8 cellular contexts compared by ENCODE assay signal in genomic region chr6:147204060-147204785, GRCh38. TPM values are rescaled to one million over a fixed set of nuclear protein-coding genes. Genes with fewer than 3 reads are reported as not detected.
DNase-seq lines count a peak whose midpoint lies in the region; ATAC-seq and TF ChIP-seq lines count a peak whose summit lies in the region.

TSS of gene STXBP5 (plus strand) at chr6:147204417. CDS start at chr6:147204533, 116 bp downstream.

- TF ChIP-seq EP300 in gastroesophageal sphincter (IDR thresholded peaks at IDR 0.05) (no peak), transverse colon (IDR thresholded peaks at IDR 0.05; ENCODE audit: low read depth) (no peak)

- no peak within 1 kb of the TSS for H4K91ac ChIP-seq in neuronal stem cell (ENCODE audit: low read depth, low read length, poor library complexity)

- H2BK12ac ChIP-seq in neuronal stem cell (ENCODE audit: low read length) = no peak within 1 kb of the TSS

- H3K4me3 ChIP-seq in BJ (ENCODE audit: low read depth, low read length) (peak within 1 kb of the TSS; percentile 81), gastroesophageal sphincter (peak within 1 kb of the TSS; percentile 79 to 82), neuronal stem cell (ENCODE audit: low read length in 2 of 2) (peak within 1 kb of the TSS; percentile 78 to 99), transverse colon (peak within 1 kb of the TSS; percentile 77 to 99 (median 92))

- no peak for TF ChIP-seq CTCF in BJ (IDR thresholded peaks at IDR 0.05; ENCODE audit: insufficient read depth, low read depth, low read length)
- TF ChIP-seq CTCF in gastroesophageal sphincter (IDR thresholded peaks at IDR 0.05) = peak in 1 of 4 experiments; percentile 14
- no peak for TF ChIP-seq CTCF in transverse colon (IDR thresholded peaks at IDR 0.05)

- peak within 1 kb of the TSS; percentile 94 for H2AFZ ChIP-seq in neuronal stem cell (ENCODE audit: low read length)

- DNase-seq in BJ (ENCODE audit: low read depth) (no peak), RPMI7951 (ENCODE audit: low read depth) (peak; percentile 51), neuronal stem cell (ENCODE audit: low spot score) (peak; percentile 18), transverse colon (peak; percentile 63)
- peak in 3 of 4 experiments; percentile 0 to 32 (median 27) for DNase-seq in activated naive CD4-positive, alpha-beta T cell (lab: John Stamatoyannopoulos, UW)

- H3K36me3 ChIP-seq in BJ (ENCODE audit: control insufficient read depth, insufficient read depth, low read length) (no peaks in the 10 kb centered on the region), gastroesophageal sphincter (no peaks in the 10 kb centered on the region), neuronal stem cell (replicated peaks in 1 of 2; ENCODE audit: control insufficient read depth in 2 of 2, insufficient read depth in 2 of 2, low read length in 2 of 2) (no peaks in the 10 kb centered on the region), transverse colon (no peaks in the 10 kb centered on the region)

- CTCF ChIA-PET in BJ (lab: Yijun Ruan, JAX) = interaction anchor here (0.6 to 1.2 kb wide), 3 partner anchors 23 to 293 kb away, joined by 3 read pairs; no protein-coding TSS in a partner anchor

- no peak within 1 kb of the TSS for H2AK5ac ChIP-seq in neuronal stem cell (ENCODE audit: low read depth, low read length)

- TF ChIP-seq POLR2A in gastroesophageal sphincter (IDR thresholded peaks at IDR 0.05) = peak in 1 of 2 donors; percentile 11
- TF ChIP-seq POLR2A in transverse colon (IDR thresholded peaks at IDR 0.05) = peak; percentile 60

- ATAC-seq in GM19023 (IDR thresholded peaks at IDR 0.05; ENCODE audit: unreplicated experiment) (peak; percentile 29), HG03196 (IDR thresholded peaks at IDR 0.05; ENCODE audit: unreplicated experiment) (peak; percentile 26), gastroesophageal sphincter (peak; percentile 42)

- peak within 1 kb of the TSS; percentile 82 for H3K4me2 ChIP-seq in neuronal stem cell (ENCODE audit: insufficient read depth, low read length, poor library complexity, severe bottlenecking)

- peaks cover 2% of the 10 kb centered on the region for H3K79me1 ChIP-seq in neuronal stem cell (ENCODE audit: low read depth, low read length)

- H3K9me3 ChIP-seq in gastroesophageal sphincter (no peaks in the 10 kb centered on the region), neuronal stem cell (replicated peaks in 1 of 2; ENCODE audit: control insufficient read depth in 2 of 2, insufficient read depth in 1 of 2, low read depth in 1 of 2, low read length in 2 of 2) (no peaks in the 10 kb centered on the region), transverse colon (no peaks in the 10 kb centered on the region)

- H3K4me1 ChIP-seq in gastroesophageal sphincter (peaks cover 0 to 42% (median 0%) of the 10 kb centered on the region in 3 donors), neuronal stem cell (ENCODE audit: control insufficient read depth in 2 of 2, insufficient read depth in 1 of 2, low read depth in 1 of 2, low read length in 2 of 2) (peaks cover 0 to 4% of the 10 kb centered on the region in 2 donors), transverse colon (peaks cover 9 to 41% (median 17%) of the 10 kb centered on the region in 4 donors)

- no peak within 1 kb of the TSS for H2BK15ac ChIP-seq in neuronal stem cell (ENCODE audit: low read length)

- H3K27me3 ChIP-seq in BJ (ENCODE audit: control insufficient read depth, insufficient read depth, low read length) (no peaks in the 10 kb centered on the region), gastroesophageal sphincter (no peaks in the 10 kb centered on the region), neuronal stem cell (ENCODE audit: control insufficient read depth in 3 of 3, insufficient read depth in 3 of 3, low read depth in 1 of 3, low read length in 3 of 3) (no peaks in the 10 kb centered on the region), transverse colon (no peaks in the 10 kb centered on the region)

- POLR2A ChIA-PET in BJ (lab: Charles Lee) = no interaction called here

- H3K27ac ChIP-seq in gastroesophageal sphincter (peak within 1 kb of the TSS; percentile 96 to 97 (median 96)), neuronal stem cell (replicated peaks; ENCODE audit: low read length) (peak within 1 kb of the TSS; percentile 81), transverse colon (peak within 1 kb of the TSS; percentile 97 to 100 (median 98))

- H3K14ac ChIP-seq in neuronal stem cell (ENCODE audit: low read length) = peak within 1 kb of the TSS; percentile 82

- H3K4ac ChIP-seq in neuronal stem cell (ENCODE audit: low read length) = no peak within 1 kb of the TSS

- H2BK5ac ChIP-seq in neuronal stem cell (ENCODE audit: low read length) = peak within 1 kb of the TSS; percentile 24

- peak within 1 kb of the TSS; percentile 92 for H4K8ac ChIP-seq in neuronal stem cell (ENCODE audit: low read depth, low read length)

- peak within 1 kb of the TSS; percentile 96 for H3K23ac ChIP-seq in neuronal stem cell (ENCODE audit: low read depth, low read length, poor library complexity)

- in situ Hi-C loops in transverse colon (cut with MboI; ENCODE audit: low pct_ligation_motif_present in 1 of 4, low pct_unique_long_range_greater_than_20kb in 1 of 4, low sequenced_read_pairs in 3 of 4) = no loop called here

- peak within 1 kb of the TSS; percentile 99 for H3K18ac ChIP-seq in neuronal stem cell (ENCODE audit: low read length)

- WGBS in gastroesophageal sphincter (ENCODE audit: low coverage in 1 of 2), 2 donors = 0 to 2% methylated on average over 4 to 11 of the region's 85 CpGs
- WGBS in neuronal stem cell (ENCODE audit: extremely low coverage in 2 of 2, insufficient read length in 2 of 2, insufficient replicate concordance in 1 of 2), 2 donors = no CpG with 5 or more reads among the region's 85 CpGs
- WGBS in transverse colon (ENCODE audit: low coverage in 1 of 2), 2 donors = 0 to 1% methylated on average over 3 to 76 of the region's 85 CpGs

- H2BK120ac ChIP-seq in neuronal stem cell (ENCODE audit: low read depth, low read length) = no peak within 1 kb of the TSS

- H3K9ac ChIP-seq in neuronal stem cell (ENCODE audit: low read depth, low read length, poor library complexity) = peak within 1 kb of the TSS; percentile 91

- intact Hi-C loops in transverse colon (cut with DNase I; ENCODE audit: low total_unique reads) = no loop called here

RNA-seq across cellular contexts. Expression of gene STXBP5, which starts in this region (rescaled TPM):
- 21.0 and 35.7 TPM in 2 replicates for polyA plus RNA-seq in BJ (2011; rRNA removed)
- 50.3 and 56.6 TPM in 2 replicates for polyA minus RNA-seq in BJ (2011; rRNA and poly(A)+ RNA removed)
- total RNA-seq in RPMI7951 (2014; rRNA removed; shearing (Covaris generic)) = 21.1 and 27.6 TPM in 2 replicates
- total RNA-seq in gastroesophageal sphincter = 10 to 100 TPM; 20.8 to 34.4 (median 23.1) TPM
- 2.3 TPM for polyA plus RNA-seq in neuronal stem cell (2013, experiment 1 of 2)
- polyA plus RNA-seq in neuronal stem cell (2013, experiment 2 of 2) = 2.6 TPM
- total RNA-seq in transverse colon = 10 to 100 TPM; 58.7 to 99.5 (median 85.0) TPM
